Comparison of ENCODE assay signal across 16 cellular contexts in the genomic region with DNA sequence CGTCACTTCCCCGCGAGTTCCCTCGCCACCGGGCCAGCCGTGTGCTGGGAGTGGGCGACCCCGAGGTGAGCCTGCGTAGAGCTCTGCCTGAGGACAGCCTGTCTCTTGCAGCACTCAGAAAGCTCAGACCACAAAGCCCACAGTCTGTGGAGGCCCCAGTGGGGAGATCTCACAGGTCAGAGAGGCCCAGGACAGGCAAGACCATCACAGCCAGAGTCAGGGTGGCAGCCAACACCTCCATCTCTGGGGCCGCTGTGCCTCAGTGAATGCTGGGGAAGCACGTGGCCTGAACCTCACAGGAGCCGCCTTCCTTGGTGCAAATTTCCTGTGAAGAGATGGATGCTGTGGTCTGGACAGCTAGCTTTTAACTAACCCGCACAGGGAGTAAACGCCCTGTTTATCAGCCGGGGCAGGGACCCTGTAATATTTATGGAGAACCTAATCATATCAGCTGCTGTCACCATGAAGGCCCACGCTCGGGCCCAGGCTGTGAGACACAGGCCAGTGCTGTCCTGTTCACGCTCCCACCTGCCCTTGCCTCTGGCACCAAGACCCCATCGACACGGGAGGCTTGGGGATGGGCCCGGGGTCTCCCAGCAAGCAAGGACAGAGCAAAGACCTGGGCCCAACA.
"Had no signal": no experiment of that assay in that cellular context is flagged by ENCODE, and none has a peak within 500 bp of the region (broad histone marks: within the 10 kb centered on the region; RNA-seq: fewer than 3 reads in every experiment).

No MANE protein-coding gene starts in this region.

- H3K27ac Mint-ChIP-seq: activated CD8-positive, alpha-beta memory T cell treated with anti-CD3 and anti-CD28 coated beads, Interleukin-2, amount 10 ng/mL, durations not matched to agents 7 days and 5 days; mesothelial cell of epicardium; stimulated activated effector memory CD8-positive, alpha-beta T cell treated with anti-CD3 and anti-CD28 coated beads, Interleukin-12 subunit alpha, Interleukin-12 subunit beta, amount 100 ng/mL, for 72 hours; T-helper 2 cell treated with Interferon-gamma antibody and Interleukin-4, amounts not matched to agents 5 μg/mL and 100 μg/mL, for 36 hours had no signal

- H3K27ac ChIP-seq: body of pancreas, lower lobe of right lung, parathyroid adenoma, tibial artery, uterus had no signal

- H3K27me3 ChIP-seq: body of pancreas, tibial artery, uterus had no signal

- H3K4me1 Mint-ChIP-seq: activated CD8-positive, alpha-beta memory T cell treated with anti-CD3 and anti-CD28 coated beads, Interleukin-2, amount 10 ng/mL, durations not matched to agents 7 days and 5 days; central memory CD8-positive, alpha-beta T cell; mesothelial cell of epicardium; stimulated activated effector memory CD8-positive, alpha-beta T cell treated with anti-CD3 and anti-CD28 coated beads, Interleukin-12 subunit alpha, Interleukin-12 subunit beta, amount 100 ng/mL, for 72 hours had no signal

- H3K4me3 Mint-ChIP-seq: activated CD8-positive, alpha-beta memory T cell treated with anti-CD3 and anti-CD28 coated beads, Interleukin-2, amount 10 ng/mL, durations not matched to agents 7 days and 5 days; central memory CD8-positive, alpha-beta T cell; mesothelial cell of epicardium; stimulated activated effector memory CD8-positive, alpha-beta T cell treated with anti-CD3 and anti-CD28 coated beads, Interleukin-12 subunit alpha, Interleukin-12 subunit beta, amount 100 ng/mL, for 72 hours; T-helper 2 cell treated with Interferon-gamma antibody and Interleukin-4, amounts not matched to agents 5 μg/mL and 100 μg/mL, for 36 hours had no signal

- H3K9me3 Mint-ChIP-seq: central memory CD8-positive, alpha-beta T cell; mesothelial cell of epicardium; stimulated activated effector memory CD8-positive, alpha-beta T cell treated with anti-CD3 and anti-CD28 coated beads, Interleukin-12 subunit alpha, Interleukin-12 subunit beta, amount 100 ng/mL, for 72 hours; T-helper 2 cell treated with Interferon-gamma antibody and Interleukin-4, amounts not matched to agents 5 μg/mL and 100 μg/mL, for 36 hours had no signal

- DNase-seq: activated CD4-positive, alpha-beta T cell treated with anti-CD3 and anti-CD28 coated beads for 1 hour; activated CD4-positive, alpha-beta T cell treated with anti-CD3 and anti-CD28 coated beads, Interleukin-2, amount 50 U/mL, for 48 hours; activated CD8-positive, alpha-beta memory T cell treated with anti-CD3 and anti-CD28 coated beads, Interleukin-2, amount 10 ng/mL, durations not matched to agents 7 days and 5 days; activated naive CD4-positive, alpha-beta T cell treated with anti-CD3 and anti-CD28 coated beads, Interleukin-2, amount 50 U/mL, for 16 hours; activated T-cell treated with anti-CD3 and anti-CD28 coated beads, Interleukin-2, amount 50 U/mL, for 1 hour; body of pancreas; effector CD8-positive, alpha-beta T cell; foreskin melanocyte; lower lobe of right lung; tibial artery; uterus had no signal

- H3K36me3 Mint-ChIP-seq: activated CD8-positive, alpha-beta memory T cell treated with anti-CD3 and anti-CD28 coated beads, Interleukin-2, amount 10 ng/mL, durations not matched to agents 7 days and 5 days had no signal

- H3K9me3 ChIP-seq: body of pancreas, lower lobe of right lung, tibial artery, uterus had no signal

- H3K4me3 ChIP-seq: body of pancreas, lower lobe of right lung, tibial artery, uterus had no signal

- H3K36me3 ChIP-seq: uterus had no signal

- H3K27me3 Mint-ChIP-seq: activated CD8-positive, alpha-beta memory T cell treated with anti-CD3 and anti-CD28 coated beads, Interleukin-2, amount 10 ng/mL, durations not matched to agents 7 days and 5 days had no signal

- H3K9ac ChIP-seq: parathyroid adenoma had no signal

- H3K4me1 ChIP-seq: body of pancreas, lower lobe of right lung, parathyroid adenoma, tibial artery, uterus had no signal

- H2AFZ ChIP-seq: parathyroid adenoma had no signal

- ATAC-seq: activated CD8-positive, alpha-beta memory T cell treated with anti-CD3 and anti-CD28 coated beads, Interleukin-2, amount 10 ng/mL, durations not matched to agents 7 days and 5 days; body of pancreas; lower lobe of right lung had no signal
